39 cellular contexts compared by ENCODE assay signal in genomic region chr9:130508218-130508617, GRCh38.
"Had no signal": no experiment of that assay in that cellular context is flagged by ENCODE, and none has a peak within 500 bp of the region (broad histone marks: within the 10 kb centered on the region; RNA-seq: fewer than 3 reads in every experiment).

No MANE protein-coding gene starts in this region.

- H3K4me3 ChIP-seq: adrenal gland, ascending aorta, body of pancreas, breast epithelium, cardiac muscle cell had no signal

- H3K27ac Mint-ChIP-seq: activated naive CD4-positive, alpha-beta T cell treated with anti-CD3 and anti-CD28 coated beads for 36 hours; activated naive CD4-positive, alpha-beta T cell treated with anti-CD3 and anti-CD28 coated beads, Interleukin-2, amount 10 ng/mL, durations not matched to agents 7 days and 5 days; activated naive CD4-positive, alpha-beta T cell treated with anti-CD3 and anti-CD28 coated beads, Interleukin-2, amount 50 U/mL, for 24 hours; activated naive CD4-positive, alpha-beta T cell treated with anti-CD3 and anti-CD28 coated beads, Interleukin-2, amount 50 U/mL, for 72 hours; activated naive CD8-positive, alpha-beta T cell; activated naive CD8-positive, alpha-beta T cell treated with anti-CD3 and anti-CD28 coated beads for 36 hours; activated naive CD8-positive, alpha-beta T cell treated with anti-CD3 and anti-CD28 coated beads, Interleukin-2, amount 10 ng/mL, durations not matched to agents 7 days and 5 days; activated naive CD8-positive, alpha-beta T cell treated with anti-CD3 and anti-CD28 coated beads, Interleukin-2, amount 50 U/mL, for 24 hours; activated T-cell treated with anti-CD3 and anti-CD28 coated beads, Interleukin-2, amount 50 U/mL, for 24 hours; activated T-cell treated with anti-CD3 and anti-CD28 coated beads, Interleukin-2, amount 50 U/mL, for 72 hours; activated T-helper 1 cell treated with anti-CD3 and anti-CD28 coated beads, Interleukin-12 subunit alpha, Interleukin-12 subunit beta, Interleukin-2, Interleukin-4 antibody, amounts not matched to agents 30 ng/mL and 10 ng/mL and 1 ng/mL, durations not matched to agents 14 hours and 24 hours and 36 hours; activated T-helper 17 cell treated with anti-CD3 and anti-CD28 coated beads, Interleukin-2, amount 50 U/mL, for 72 hours; activated T-helper 2 cell treated with anti-CD3 and anti-CD28 coated beads, Interferon-gamma antibody, Interleukin-2, Interleukin-4, amounts not matched to agents 10 μg/mL and 5 μg/mL and 100 μg/mL, durations not matched to agents 14 hours and 24 hours and 36 hours; brain had no signal

- H3K27me3 Mint-ChIP-seq: activated naive CD8-positive, alpha-beta T cell treated with anti-CD3 and anti-CD28 coated beads for 36 hours; activated naive CD8-positive, alpha-beta T cell treated with anti-CD3 and anti-CD28 coated beads, Interleukin-2, amount 10 ng/mL, durations not matched to agents 7 days and 5 days; activated T-cell treated with anti-CD3 and anti-CD28 coated beads, Interleukin-2, amount 50 U/mL, for 24 hours had no signal

- H3K4me3 Mint-ChIP-seq: activated naive CD4-positive, alpha-beta T cell treated with anti-CD3 and anti-CD28 coated beads for 36 hours; activated naive CD4-positive, alpha-beta T cell treated with anti-CD3 and anti-CD28 coated beads, Interleukin-2, amount 10 ng/mL, durations not matched to agents 7 days and 5 days; activated naive CD4-positive, alpha-beta T cell treated with anti-CD3 and anti-CD28 coated beads, Interleukin-2, amount 50 U/mL, for 24 hours; activated naive CD8-positive, alpha-beta T cell; activated naive CD8-positive, alpha-beta T cell treated with anti-CD3 and anti-CD28 coated beads for 36 hours; activated naive CD8-positive, alpha-beta T cell treated with anti-CD3 and anti-CD28 coated beads, Interleukin-2, amount 10 ng/mL, durations not matched to agents 7 days and 5 days; activated naive CD8-positive, alpha-beta T cell treated with anti-CD3 and anti-CD28 coated beads, Interleukin-2, amount 50 U/mL, for 24 hours; activated T-cell treated with anti-CD3 and anti-CD28 coated beads, Interleukin-2, amount 50 U/mL, for 24 hours; activated T-cell treated with anti-CD3 and anti-CD28 coated beads, Interleukin-2, amount 50 U/mL, for 4 hours; activated T-cell treated with anti-CD3 and anti-CD28 coated beads, Interleukin-2, amount 50 U/mL, for 72 hours; activated T-helper 1 cell treated with anti-CD3 and anti-CD28 coated beads, Interleukin-12 subunit alpha, Interleukin-12 subunit beta, Interleukin-2, Interleukin-4 antibody, amounts not matched to agents 30 ng/mL and 10 ng/mL and 1 ng/mL, durations not matched to agents 14 hours and 24 hours and 36 hours; activated T-helper 17 cell treated with anti-CD3 and anti-CD28 coated beads, Interleukin-2, amount 50 U/mL, for 72 hours; brain; central memory CD8-positive, alpha-beta T cell had no signal

- H3K9me3 Mint-ChIP-seq: activated naive CD4-positive, alpha-beta T cell treated with anti-CD3 and anti-CD28 coated beads, Interleukin-2, amount 10 ng/mL, durations not matched to agents 7 days and 5 days; activated naive CD4-positive, alpha-beta T cell treated with anti-CD3 and anti-CD28 coated beads, Interleukin-2, amount 50 U/mL, for 24 hours; activated T-helper 2 cell treated with anti-CD3 and anti-CD28 coated beads, Interferon-gamma antibody, Interleukin-2, Interleukin-4, amounts not matched to agents 10 μg/mL and 5 μg/mL and 100 μg/mL, durations not matched to agents 14 hours and 24 hours and 36 hours had no signal

- DNase-seq: activated effector memory CD4-positive, alpha-beta T cell treated with anti-CD3 and anti-CD28 coated beads, Interleukin-2, amount 50 U/mL, for 16 hours; activated effector memory CD4-positive, alpha-beta T cell treated with Interleukin-2 at 50 U/mL for 16 hours; activated gamma-delta T cell; activated gamma-delta T cell treated with Interleukin-2 at 50 U/mL for 16 hours; activated naive CD4-positive, alpha-beta T cell; activated naive CD4-positive, alpha-beta T cell treated with anti-CD3 and anti-CD28 coated beads for 36 hours; activated naive CD4-positive, alpha-beta T cell treated with anti-CD3 and anti-CD28 coated beads, Interleukin-2, amount 10 ng/mL, durations not matched to agents 7 days and 5 days; activated naive CD4-positive, alpha-beta T cell treated with anti-CD3 and anti-CD28 coated beads, Interleukin-2, amount 50 U/mL, for 16 hours; activated naive CD4-positive, alpha-beta T cell treated with Interleukin-2 at 50 U/mL for 16 hours; activated naive CD8-positive, alpha-beta T cell treated with anti-CD3 and anti-CD28 coated beads for 36 hours; activated naive CD8-positive, alpha-beta T cell treated with anti-CD3 and anti-CD28 coated beads, Interleukin-2, amount 10 ng/mL, durations not matched to agents 7 days and 5 days; activated naive CD8-positive, alpha-beta T cell treated with anti-CD3 and anti-CD28 coated beads, Interleukin-2, amount 50 U/mL, for 24 hours; activated T-cell treated with anti-CD3 and anti-CD28 coated beads, Interleukin-2, amount 50 U/mL, for 24 hours; activated T-cell treated with anti-CD3 and anti-CD28 coated beads, Interleukin-2, amount 50 U/mL, for 4 hours; activated T-cell treated with anti-CD3 and anti-CD28 coated beads, Interleukin-2, amount 50 U/mL, for 48 hours; activated T-cell treated with anti-CD3 and anti-CD28 coated beads, Interleukin-2, amount 50 U/mL, for 72 hours; adrenal gland; amniotic stem cell; amygdala; anterior cingulate cortex; aorta; body of pancreas; brain microvascular endothelial cell; caudate nucleus; central memory CD4-positive, alpha-beta T cell; cerebellar nuclear complex had no signal

- H3K9me3 ChIP-seq: adrenal gland, ascending aorta had no signal

- H3K36me3 Mint-ChIP-seq: activated naive CD4-positive, alpha-beta T cell treated with anti-CD3 and anti-CD28 coated beads, Interleukin-2, amount 10 ng/mL, durations not matched to agents 7 days and 5 days; activated naive CD4-positive, alpha-beta T cell treated with anti-CD3 and anti-CD28 coated beads, Interleukin-2, amount 50 U/mL, for 24 hours; activated naive CD8-positive, alpha-beta T cell treated with anti-CD3 and anti-CD28 coated beads, Interleukin-2, amount 10 ng/mL, durations not matched to agents 7 days and 5 days; brain had no signal

- FAIRE-seq: astrocyte, bronchial epithelial cell had no signal

- H3K36me3 ChIP-seq: adrenal gland, ascending aorta, brain microvascular endothelial cell, breast epithelium, cardiac muscle cell had no signal

- H3K4me1 Mint-ChIP-seq: activated naive CD4-positive, alpha-beta T cell treated with anti-CD3 and anti-CD28 coated beads, Interleukin-2, amount 10 ng/mL, durations not matched to agents 7 days and 5 days; activated naive CD4-positive, alpha-beta T cell treated with anti-CD3 and anti-CD28 coated beads, Interleukin-2, amount 50 U/mL, for 24 hours; activated naive CD8-positive, alpha-beta T cell treated with anti-CD3 and anti-CD28 coated beads for 36 hours; activated naive CD8-positive, alpha-beta T cell treated with anti-CD3 and anti-CD28 coated beads, Interleukin-2, amount 10 ng/mL, durations not matched to agents 7 days and 5 days; activated naive CD8-positive, alpha-beta T cell treated with anti-CD3 and anti-CD28 coated beads, Interleukin-2, amount 50 U/mL, for 24 hours; activated T-helper 17 cell treated with anti-CD3 and anti-CD28 coated beads, Interleukin-2, amount 50 U/mL, for 72 hours; brain; central memory CD8-positive, alpha-beta T cell had no signal

- H3K27ac ChIP-seq: adrenal gland, ascending aorta, body of pancreas, brain microvascular endothelial cell, breast epithelium, cardiac muscle cell had no signal

- ATAC-seq: activated naive CD4-positive, alpha-beta T cell treated with anti-CD3 and anti-CD28 coated beads, Interleukin-2, amount 50 U/mL, for 72 hours; activated naive CD8-positive, alpha-beta T cell treated with anti-CD3 and anti-CD28 coated beads, Interleukin-2, amount 50 U/mL, for 24 hours; activated T-cell treated with anti-CD3 and anti-CD28 coated beads, Interleukin-2, amount 50 U/mL, for 4 hours; activated T-cell treated with anti-CD3 and anti-CD28 coated beads, Interleukin-2, amount 50 U/mL, for 72 hours; activated T-helper 17 cell treated with anti-CD3 and anti-CD28 coated beads, Interleukin-2, amount 50 U/mL, for 72 hours; body of pancreas had no signal

- H3K4me1 ChIP-seq: adrenal gland, ascending aorta, body of pancreas, breast epithelium had no signal

- H3K27me3 ChIP-seq: adrenal gland, ascending aorta, body of pancreas, breast epithelium, cardiac muscle cell had no signal
